Comparison of ENCODE assay signal across 11 cellular contexts in the genomic region with DNA sequence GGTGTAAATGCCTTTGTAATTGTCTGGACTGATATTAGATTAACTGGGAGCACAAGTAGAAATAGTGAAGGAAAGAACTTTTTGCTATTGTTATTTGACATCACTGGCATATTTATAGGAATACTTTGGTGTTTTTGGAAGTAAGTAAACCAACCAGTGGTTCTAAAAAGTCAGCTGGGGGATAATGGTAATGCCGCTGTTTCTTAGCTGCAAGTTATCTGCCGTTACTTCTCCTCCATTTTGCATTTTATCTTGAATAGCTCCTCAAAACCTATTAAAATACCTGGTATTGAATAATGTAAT. TPM values are rescaled to one million over a fixed set of nuclear protein-coding genes. Genes with fewer than 3 reads are reported as not detected.
DNase-seq lines count a peak whose midpoint lies in the region; ATAC-seq and TF ChIP-seq lines count a peak whose summit lies in the region.
"Had no signal": no experiment of that assay in that cellular context is flagged by ENCODE, and none has a peak within 500 bp of the region (broad histone marks: within the 10 kb centered on the region; RNA-seq: fewer than 3 reads in every experiment).

No MANE protein-coding gene starts in this region.

- H2AFZ ChIP-seq in hepatocyte, result no peak overlapping the region
- H2AFZ ChIP-seq: parathyroid adenoma had no signal

- no peak overlapping the region for H3K4me3 ChIP-seq in hepatocyte
- peak overlapping the region in 1 of 4 donors; percentile 3 for H3K4me3 ChIP-seq in stomach

- no peaks in the 10 kb centered on the region for H3K9me3 ChIP-seq in hepatocyte (ENCODE audit: low read depth)
- H3K9me3 ChIP-seq in stomach, result no peaks in the 10 kb centered on the region

- peaks cover 87% of the 10 kb centered on the region for H3K79me2 ChIP-seq in hepatocyte

- peak overlapping the region; percentile 96 for H3K4me3 Mint-ChIP-seq in activated CD4-positive, alpha-beta T cell treated with anti-CD3 and anti-CD28 coated beads, Interleukin-2, amount 10 ng/mL, durations not matched to agents 7 days and 5 days
- H3K4me3 Mint-ChIP-seq in activated T-helper 17 cell treated with anti-CD3 and anti-CD28 coated beads, Interleukin-2, amount 50 U/mL, for 72 hours, result peak overlapping the region; percentile 97

- H4K20me1 ChIP-seq in hepatocyte (ENCODE audit: insufficient read depth, poor library complexity, severe bottlenecking), result peaks cover 73% of the 10 kb centered on the region

- H3K27ac ChIP-seq in hepatocyte (no peak overlapping the region), stomach (peak overlapping the region in 4 of 5 donors; percentile 34 to 81 (median 66))
- H3K27ac ChIP-seq: parathyroid adenoma had no signal

- no peak for TF ChIP-seq CTCF in hepatocyte (IDR thresholded peaks at IDR 0.05; ENCODE audit: poor library complexity)
- TF ChIP-seq CTCF in stomach (IDR thresholded peaks at IDR 0.05), result no peak

- no peak for TF ChIP-seq EP300 in stomach (IDR thresholded peaks at IDR 0.05)

- peaks cover 55% of the 10 kb centered on the region for H3K4me1 ChIP-seq in hepatocyte (ENCODE audit: insufficient read depth)
- peaks cover 50 to 90% (median 67%) of the 10 kb centered on the region in 4 donors for H3K4me1 ChIP-seq in stomach

- ATAC-seq in activated T-helper 17 cell treated with anti-CD3 and anti-CD28 coated beads, Interleukin-2, amount 50 U/mL, for 72 hours (replicated peaks), result no peak
- ATAC-seq in HG02588 (IDR thresholded peaks at IDR 0.05; ENCODE audit: unreplicated experiment), result no peak
- ATAC-seq in GM21786 (IDR thresholded peaks at IDR 0.05; ENCODE audit: unreplicated experiment), result no peak

- H3K4me2 ChIP-seq in hepatocyte, result peak overlapping the region; percentile 90

- H3K9me3 Mint-ChIP-seq in activated CD4-positive, alpha-beta T cell treated with anti-CD3 and anti-CD28 coated beads, Interleukin-2, amount 10 ng/mL, durations not matched to agents 7 days and 5 days, result no peaks in the 10 kb centered on the region
- H3K9me3 Mint-ChIP-seq in activated T-helper 17 cell treated with anti-CD3 and anti-CD28 coated beads, Interleukin-2, amount 50 U/mL, for 72 hours, result no peaks in the 10 kb centered on the region

- H3K36me3 ChIP-seq in hepatocyte (replicated peaks; ENCODE audit: insufficient read depth, low read depth), result no peaks in the 10 kb centered on the region
- H3K36me3 ChIP-seq in stomach, result no peaks in the 10 kb centered on the region

- no peaks in the 10 kb centered on the region for H3K9me2 ChIP-seq in hepatocyte (replicated peaks; ENCODE audit: insufficient read depth)

- H3K27me3 Mint-ChIP-seq in activated CD4-positive, alpha-beta T cell treated with anti-CD3 and anti-CD28 coated beads, Interleukin-2, amount 10 ng/mL, durations not matched to agents 7 days and 5 days, result no peaks in the 10 kb centered on the region
- no peaks in the 10 kb centered on the region for H3K27me3 Mint-ChIP-seq in activated T-helper 17 cell treated with anti-CD3 and anti-CD28 coated beads, Interleukin-2, amount 50 U/mL, for 72 hours

- no peaks in the 10 kb centered on the region for H3K27me3 ChIP-seq in hepatocyte
- no peaks in the 10 kb centered on the region for H3K27me3 ChIP-seq in stomach

- peaks cover 74% of the 10 kb centered on the region for H3K4me1 Mint-ChIP-seq in activated CD4-positive, alpha-beta T cell treated with anti-CD3 and anti-CD28 coated beads, Interleukin-2, amount 10 ng/mL, durations not matched to agents 7 days and 5 days
- H3K4me1 Mint-ChIP-seq in activated T-helper 17 cell treated with anti-CD3 and anti-CD28 coated beads, Interleukin-2, amount 50 U/mL, for 72 hours, result peaks cover 58% of the 10 kb centered on the region

- CTCF ChIA-PET in activated CD4-positive, alpha-beta T cell treated with anti-CD3 and anti-CD28 coated beads, Interleukin-2, amount 10 ng/mL, durations not matched to agents 7 days and 5 days (lab: Charles Lee), result interaction anchor here (1.2 to 2.1 kb wide), 2 partner anchors 36 to 61 kb away, joined by 3 to 5 read pairs; no protein-coding TSS in a partner anchor

- TF ChIP-seq POLR2A in stomach (IDR thresholded peaks at IDR 0.05), result no peak

- DNase-seq in activated CD4-positive, alpha-beta T cell treated with anti-CD3 and anti-CD28 coated beads, Interleukin-2, amount 10 ng/mL, durations not matched to agents 7 days and 5 days, result no peak
- DNase-seq in activated CD4-positive, alpha-beta T cell treated with anti-CD3 and anti-CD28 coated beads for 1 hour, result no peak
- DNase-seq in hepatocyte (ENCODE audit: low spot score) (no peak), stomach (no peak), iPS-NIHi7 (ENCODE audit: extremely low spot score) (no peak)
- DNase-seq: hippocampal formation, NCI-H82 had no signal

- intact Hi-C loops in stomach (cut with DNase I; ENCODE audit: low total_unique reads), result no loop called here

- peak overlapping the region; percentile 93 for H3K27ac Mint-ChIP-seq in activated CD4-positive, alpha-beta T cell treated with anti-CD3 and anti-CD28 coated beads, Interleukin-2, amount 10 ng/mL, durations not matched to agents 7 days and 5 days
- H3K27ac Mint-ChIP-seq in activated T-helper 17 cell treated with anti-CD3 and anti-CD28 coated beads, Interleukin-2, amount 50 U/mL, for 72 hours, result peak overlapping the region; percentile 100

- WGBS in hepatocyte (ENCODE audit: low lambda C conversion rate, missing lambda C conversion rate), result 98% methylated on average over 2 of the region's 2 CpGs
- WGBS in stomach, 5 donors, result 95 to 98% (median 97%) methylated on average over 2 of the region's 2 CpGs

- POLR2A ChIA-PET in activated CD4-positive, alpha-beta T cell treated with anti-CD3 and anti-CD28 coated beads, Interleukin-2, amount 10 ng/mL, durations not matched to agents 7 days and 5 days (lab: Charles Lee), result interaction anchor here (1.1 kb wide), 1 partner anchor 47 kb away, joined by 4 read pairs; no protein-coding TSS in a partner anchor

- H3K36me3 Mint-ChIP-seq in activated CD4-positive, alpha-beta T cell treated with anti-CD3 and anti-CD28 coated beads, Interleukin-2, amount 10 ng/mL, durations not matched to agents 7 days and 5 days (ENCODE audit: low read depth), result peaks cover 46% of the 10 kb centered on the region
- peaks cover 88% of the 10 kb centered on the region for H3K36me3 Mint-ChIP-seq in activated T-helper 17 cell treated with anti-CD3 and anti-CD28 coated beads, Interleukin-2, amount 50 U/mL, for 72 hours (ENCODE audit: low read depth)

RNA-seq across cellular contexts. Expression of a gene that starts 3.8 kb away (rescaled TPM):
- 10 to 100 TPM; 66.4 to 75.3 TPM for total RNA-seq in activated CD4-positive, alpha-beta T cell treated with anti-CD3 and anti-CD28 coated beads, Interleukin-2, amount 10 ng/mL, durations not matched to agents 7 days and 5 days
- 10 to 100 TPM; 68.3 to 77.1 TPM for total RNA-seq in activated T-helper 17 cell treated with anti-CD3 and anti-CD28 coated beads, Interleukin-2, amount 50 U/mL, for 72 hours
- total RNA-seq in hepatocyte, result 28.3 and 32.1 TPM in 2 replicates
- 22.0 and 30.8 TPM in 2 replicates for polyA plus RNA-seq in hepatocyte
- 10 to 100 TPM; 13.9 to 26.8 (median 21.7) TPM for total RNA-seq in stomach
- 10 to 100 TPM; 10.8 to 15.3 (median 13.8) TPM for polyA plus RNA-seq in stomach
